Comparison of ENCODE assay signal across 8 cellular contexts in genomic region chr21:39184050-39184980, GRCh38. TPM values are rescaled to one million over a fixed set of nuclear protein-coding genes. Genes with fewer than 3 reads are reported as not detected.
DNase-seq lines count a peak whose midpoint lies in the region; ATAC-seq and TF ChIP-seq lines count a peak whose summit lies in the region.

No MANE protein-coding gene starts in this region.

- CTCF ChIA-PET in CD8-positive, alpha-beta memory T cell (lab: Charles Lee) = interaction anchor here (0.8 to 1.5 kb wide), 5 partner anchors 10 to 207 kb away, joined by 3 to 5 read pairs (median 4); no protein-coding TSS in a partner anchor

- peak overlapping the region; percentile 66; the same call in 1 of the 2 replicates for H2AFZ ChIP-seq in KMS-11 (ENCODE audit: low read depth)

- H3K4me3 Mint-ChIP-seq in CD8-positive, alpha-beta memory T cell = peak overlapping the region; percentile 96 to 99 (median 97)

- intact Hi-C loops in right lobe of liver (cut with DNase I) (no loop called here), transverse colon (cut with DNase I; ENCODE audit: low total_unique reads) (no loop called here)

- H3K4me3 ChIP-seq in CD8-positive, alpha-beta memory T cell (ENCODE audit: low read length) = peak overlapping the region; percentile 81
- H3K4me3 ChIP-seq in KMS-11 (IDR thresholded peaks at IDR 0.05; ENCODE audit: insufficient read depth, low read depth, low read length) (no peak overlapping the region), astrocyte of the cerebellum (ENCODE audit: low read depth, low read length) (peak overlapping the region; percentile 86), right lobe of liver (peak overlapping the region; percentile 83 to 89 (median 83)), transverse colon (peak overlapping the region; percentile 75 to 92 (median 80))

- peak overlapping the region; percentile 84 for H3K27ac ChIP-seq in CD8-positive, alpha-beta memory T cell (ENCODE audit: low read depth, low read length)
- H3K27ac ChIP-seq in KMS-11 (peak overlapping the region; percentile 68), right lobe of liver (peak overlapping the region; percentile 70 to 90 (median 82)), transverse colon (peak overlapping the region; percentile 91 to 95 (median 92))

- peaks cover 8% of the 10 kb centered on the region for H3K36me3 ChIP-seq in CD8-positive, alpha-beta memory T cell (ENCODE audit: insufficient read depth, low read length)
- H3K36me3 ChIP-seq in KMS-11 (ENCODE audit: insufficient read depth) (no peaks in the 10 kb centered on the region), right lobe of liver (peaks cover 0 to 5% (median 0%) of the 10 kb centered on the region in 4 donors), transverse colon (no peaks in the 10 kb centered on the region)

- POLR2A ChIA-PET in CD8-positive, alpha-beta memory T cell (lab: Charles Lee) = interaction anchor here (0.6 to 2.3 kb wide), 9 partner anchors 8 to 261 kb away, joined by 3 to 20 read pairs (median 4); partner anchors contain the start of gene BRWD1

- 2% methylated on average over 22 of the region's 22 CpGs for WGBS in right lobe of liver (ENCODE audit: insufficient coverage, low coverage, low lambda C conversion rate, missing lambda C conversion rate)
- WGBS in transverse colon (ENCODE audit: low coverage in 1 of 2), 2 donors = 3 to 9% methylated on average over 8 to 22 of the region's 22 CpGs

- in situ Hi-C loops in astrocyte of the cerebellum (cut with HindIII; ENCODE audit: low sequenced_read_pairs) = no loop called here
- in situ Hi-C loops in transverse colon (cut with MboI; ENCODE audit: low pct_ligation_motif_present in 1 of 4, low pct_unique_long_range_greater_than_20kb in 1 of 4, low sequenced_read_pairs in 3 of 4) = loop anchor here in 1 of 4 donors (25.0 kb wide), 1 partner anchor 203 kb away; a partner anchor contains a TSS

- peaks cover 39 to 56% (median 55%) of the 10 kb centered on the region in 3 donors for H3K4me1 Mint-ChIP-seq in CD8-positive, alpha-beta memory T cell

- ATAC-seq in right lobe of liver (no peak), GM18861 (IDR thresholded peaks at IDR 0.05; ENCODE audit: unreplicated experiment) (no peak), HG03025 (IDR thresholded peaks at IDR 0.05; ENCODE audit: low FRiP score, unreplicated experiment) (no peak)

- H3K79me2 ChIP-seq in KMS-11 (ENCODE audit: insufficient read depth, low read depth) = peaks cover 26% of the 10 kb centered on the region

- H3K27me3 Mint-ChIP-seq in CD8-positive, alpha-beta memory T cell = no peaks in the 10 kb centered on the region

- no peak for DNase-seq in CD8-positive, alpha-beta memory T cell
- DNase-seq in astrocyte of the cerebellum (ENCODE audit: low read depth) = no peak
- no peak for DNase-seq in right lobe of liver
- no peak for DNase-seq in transverse colon
- DNase-seq in iPS-NIHi11 (ENCODE audit: low spot score) = no peak

- peak overlapping the region; percentile 58 for H3K4me2 ChIP-seq in KMS-11

- TF ChIP-seq CTCF in KMS-11 (conservative IDR thresholded peaks at IDR 0.05; ENCODE audit: low read depth, low read length) (no peak), astrocyte of the cerebellum (IDR thresholded peaks at IDR 0.05; ENCODE audit: low read depth, low read length, missing control alignments) (no peak), right lobe of liver (IDR thresholded peaks at IDR 0.05) (no peak), transverse colon (IDR thresholded peaks at IDR 0.05) (no peak)

- TF ChIP-seq POLR2A in right lobe of liver (IDR thresholded peaks at IDR 0.05) (no peak), transverse colon (IDR thresholded peaks at IDR 0.05) (no peak)

- H3K9me3 ChIP-seq in CD8-positive, alpha-beta memory T cell (ENCODE audit: low read length) = no peaks in the 10 kb centered on the region
- no peaks in the 10 kb centered on the region for H3K9me3 ChIP-seq in right lobe of liver
- H3K9me3 ChIP-seq in transverse colon = no peaks in the 10 kb centered on the region

- H3K4me1 ChIP-seq in CD8-positive, alpha-beta memory T cell (ENCODE audit: insufficient read depth, low read length) = peaks cover 24% of the 10 kb centered on the region
- H3K4me1 ChIP-seq in KMS-11 (ENCODE audit: low read depth, poor library complexity, severe bottlenecking) = peaks cover 39% of the 10 kb centered on the region
- H3K4me1 ChIP-seq in right lobe of liver = peaks cover 0 to 15% (median 2%) of the 10 kb centered on the region in 4 donors
- H3K4me1 ChIP-seq in transverse colon = peaks cover 6 to 35% (median 22%) of the 10 kb centered on the region in 4 donors

- peaks cover 0 to 21% (median 7%) of the 10 kb centered on the region in 3 donors for H3K36me3 Mint-ChIP-seq in CD8-positive, alpha-beta memory T cell

- no peaks in the 10 kb centered on the region for H3K27me3 ChIP-seq in CD8-positive, alpha-beta memory T cell (ENCODE audit: insufficient read depth, low read length, poor library complexity, severe bottlenecking)
- H3K27me3 ChIP-seq in KMS-11 (ENCODE audit: insufficient read depth, low read depth) (no peaks in the 10 kb centered on the region), right lobe of liver (no peaks in the 10 kb centered on the region), transverse colon (no peaks in the 10 kb centered on the region)

- H3K9ac ChIP-seq in KMS-11 = peak overlapping the region; percentile 86

- H3K9me3 Mint-ChIP-seq in CD8-positive, alpha-beta memory T cell = no peaks in the 10 kb centered on the region

- H4K20me1 ChIP-seq in KMS-11 (ENCODE audit: insufficient read depth) = no peaks in the 10 kb centered on the region

- TF ChIP-seq EP300 in transverse colon (IDR thresholded peaks at IDR 0.05; ENCODE audit: low read depth) = no peak

- H3K27ac Mint-ChIP-seq in CD8-positive, alpha-beta memory T cell = peak overlapping the region; percentile 82 to 97 (median 96)

RNA-seq across cellular contexts. Expression of gene PSMG1, which starts 1.1 kb away (rescaled TPM):
- total RNA-seq in CD8-positive, alpha-beta memory T cell = 100 to 1,000 TPM; 102 to 105 TPM
- 37.2 TPM for polyA plus RNA-seq in CD8-positive, alpha-beta memory T cell
- total RNA-seq in right lobe of liver (10 to 100 TPM; 17.1 to 32.4 (median 26.0) TPM), transverse colon (10 to 100 TPM in 3 of 4 donors, 1 to 10 TPM in 1; 7.4 to 28.1 (median 20.2) TPM)
